1 cellular context compared by ENCODE assay signal in genomic region chr5:172791291-172791690, GRCh38.
TF ChIP-seq lines count a peak whose summit lies in the region.

No MANE protein-coding gene starts in this region.

TF ChIP-seq in H1, 55 proteins besides CTCF, POLR2A, EP300 and RAD21:
- no peak for TF ChIP-seq POU5F1 (IDR thresholded peaks at IDR 0.05; ENCODE audit: low read depth, low read length)
- TF ChIP-seq YY1 (IDR thresholded peaks at IDR 0.05; ENCODE audit: low read depth, low read length) = no peak
- TF ChIP-seq USF2 (IDR thresholded peaks at IDR 0.05; ENCODE audit: low read length) = no peak
- TF ChIP-seq TCF12 (IDR thresholded peaks at IDR 0.05; ENCODE audit: low read depth, low read length) = no peak
- TF ChIP-seq TAF1 (IDR thresholded peaks at IDR 0.05; ENCODE audit: low read depth, low read length) = no peak
- no peak for TF ChIP-seq RBBP5 (IDR thresholded peaks at IDR 0.05; ENCODE audit: borderline replicate concordance, low read depth, low read length)
- TF ChIP-seq HDAC2 (IDR thresholded peaks at IDR 0.05; ENCODE audit: borderline replicate concordance in 1 of 2, low read depth in 2 of 2, low read length in 2 of 2) = no peak
- TF ChIP-seq GTF2F1 (IDR thresholded peaks at IDR 0.05; ENCODE audit: borderline replicate concordance, low read depth, low read length) = no peak
- no peak for TF ChIP-seq CHD7 (IDR thresholded peaks at IDR 0.05; ENCODE audit: insufficient replicate concordance, low read length)
- TF ChIP-seq CBX5 (IDR thresholded peaks at IDR 0.05; ENCODE audit: low read depth, low read length) = no peak
- TF ChIP-seq NRF1 (IDR thresholded peaks at IDR 0.05; ENCODE audit: low read depth, low read length) = no peak
- TF ChIP-seq CEBPB (IDR thresholded peaks at IDR 0.05; ENCODE audit: low read depth, low read length) = no peak
